21 cellular contexts compared by ENCODE assay signal in genomic region chr5:149996186-149996890, GRCh38. TPM values are rescaled to one million over a fixed set of nuclear protein-coding genes. Genes with fewer than 3 reads are reported as not detected.
DNase-seq lines count a peak whose midpoint lies in the region; ATAC-seq and TF ChIP-seq lines count a peak whose summit lies in the region.
"Had no signal": no experiment of that assay in that cellular context is flagged by ENCODE, and none has a peak within 500 bp of the region (broad histone marks: within the 10 kb centered on the region; RNA-seq: fewer than 3 reads in every experiment).

No MANE protein-coding gene starts in this region.

- no peaks in the 10 kb centered on the region for H3K9me3 Mint-ChIP-seq in activated naive CD4-positive, alpha-beta T cell treated with anti-CD3 and anti-CD28 coated beads, Interleukin-2, amount 50 U/mL, for 24 hours
- no peaks in the 10 kb centered on the region for H3K9me3 Mint-ChIP-seq in activated naive CD4-positive, alpha-beta T cell treated with anti-CD3 and anti-CD28 coated beads for 36 hours
- no peaks in the 10 kb centered on the region for H3K9me3 Mint-ChIP-seq in neural crest cell
- H3K9me3 Mint-ChIP-seq: CD4-positive, CD25-positive, alpha-beta regulatory T cell; IgD-negative memory B cell had no signal

- H3K27me3 ChIP-seq in tibial nerve (no peaks in the 10 kb centered on the region), lower lobe of right lung (ENCODE audit: low read depth) (no peaks in the 10 kb centered on the region)

- H3K36me3 Mint-ChIP-seq in activated naive CD4-positive, alpha-beta T cell treated with anti-CD3 and anti-CD28 coated beads, Interleukin-2, amount 50 U/mL, for 24 hours: peaks cover 9% of the 10 kb centered on the region
- H3K36me3 Mint-ChIP-seq in activated naive CD4-positive, alpha-beta T cell treated with anti-CD3 and anti-CD28 coated beads for 36 hours (ENCODE audit: low read depth): peaks cover 3% of the 10 kb centered on the region
- H3K36me3 Mint-ChIP-seq in neural crest cell (ENCODE audit: low read depth): peaks cover 6% of the 10 kb centered on the region

- H3K27ac Mint-ChIP-seq in activated naive CD4-positive, alpha-beta T cell treated with anti-CD3 and anti-CD28 coated beads, Interleukin-2, amount 50 U/mL, for 24 hours: peak overlapping the region; percentile 30
- no peak overlapping the region for H3K27ac Mint-ChIP-seq in activated naive CD4-positive, alpha-beta T cell treated with anti-CD3 and anti-CD28 coated beads for 36 hours
- H3K27ac Mint-ChIP-seq in neural crest cell (ENCODE audit: unreplicated experiment): peak overlapping the region; percentile 24
- H3K27ac Mint-ChIP-seq: CD4-positive, CD25-positive, alpha-beta regulatory T cell; IgD-negative memory B cell had no signal

- peaks cover 18% of the 10 kb centered on the region for H3K4me1 Mint-ChIP-seq in activated naive CD4-positive, alpha-beta T cell treated with anti-CD3 and anti-CD28 coated beads, Interleukin-2, amount 50 U/mL, for 24 hours
- peaks cover 14% of the 10 kb centered on the region for H3K4me1 Mint-ChIP-seq in activated naive CD4-positive, alpha-beta T cell treated with anti-CD3 and anti-CD28 coated beads for 36 hours (ENCODE audit: low read depth)
- peaks cover 40% of the 10 kb centered on the region for H3K4me1 Mint-ChIP-seq in neural crest cell

- ATAC-seq in HG03457 (IDR thresholded peaks at IDR 0.05; ENCODE audit: unreplicated experiment) (no peak), lower lobe of right lung (no peak)
- ATAC-seq: GM12878, PC-3 had no signal

- H3K4me1 ChIP-seq in tibial nerve: peaks cover 0 to 47% (median 6%) of the 10 kb centered on the region in 4 donors
- peaks cover 3% of the 10 kb centered on the region for H3K4me1 ChIP-seq in lower lobe of right lung

- TF ChIP-seq CTCF in neural crest cell (conservative IDR thresholded peaks at IDR 0.05) (no peak), tibial nerve (IDR thresholded peaks at IDR 0.05) (no peak), lower lobe of right lung (IDR thresholded peaks at IDR 0.05) (no peak)

- H3K4me3 Mint-ChIP-seq in activated naive CD4-positive, alpha-beta T cell treated with anti-CD3 and anti-CD28 coated beads, Interleukin-2, amount 50 U/mL, for 24 hours: no peak overlapping the region
- H3K4me3 Mint-ChIP-seq in activated naive CD4-positive, alpha-beta T cell treated with anti-CD3 and anti-CD28 coated beads for 36 hours: no peak overlapping the region
- H3K4me3 Mint-ChIP-seq in neural crest cell: peak overlapping the region; percentile 52

- no peak for TF ChIP-seq EP300 in tibial nerve (IDR thresholded peaks at IDR 0.05)

- no peak overlapping the region for H3K4me3 ChIP-seq in tibial nerve
- no peak overlapping the region for H3K4me3 ChIP-seq in lower lobe of right lung
- H3K4me3 ChIP-seq: GM12878 had no signal

- CTCF ChIA-PET in activated naive CD4-positive, alpha-beta T cell treated with anti-CD3 and anti-CD28 coated beads for 36 hours (lab: Charles Lee): interaction anchor here (0.7 to 1.1 kb wide), 2 partner anchors 136 to 144 kb away, joined by 4 to 5 read pairs; no protein-coding TSS in a partner anchor

- H3K27ac ChIP-seq in cingulate gyrus (ENCODE audit: low read depth, low read length) (peak overlapping the region; percentile 66), tibial nerve (peak overlapping the region; percentile 41 to 76 (median 65)), lower lobe of right lung (no peak overlapping the region)

- H3K9me3 ChIP-seq in tibial nerve: no peaks in the 10 kb centered on the region
- no peaks in the 10 kb centered on the region for H3K9me3 ChIP-seq in lower lobe of right lung

- DNase-seq in activated naive CD4-positive, alpha-beta T cell treated with anti-CD3 and anti-CD28 coated beads for 36 hours: no peak
- DNase-seq in neural crest cell (ENCODE audit: low read depth, low spot score) (no peak), tibial nerve (ENCODE audit: low spot score in 2 of 2) (no peak), NCI-H1417 (lab: John Stamatoyannopoulos, UW) (no peak), lower lobe of right lung (no peak)
- DNase-seq: 8988T; CD4-positive, CD25-positive, alpha-beta regulatory T cell; DMS79; HCEC 1CT; MV-4-11; NCI-H1436; NCI-H2081; NCI-H526; NK-92 treated with Interleukin-12 subunit alpha and Interleukin-12 subunit beta, amount 100 ng/mL, for 24 hours; PC-3 had no signal

- H3K36me3 ChIP-seq in tibial nerve (peaks cover 0 to 10% (median 0%) of the 10 kb centered on the region in 3 donors), lower lobe of right lung (peaks cover 11% of the 10 kb centered on the region)

- H3K27me3 Mint-ChIP-seq in activated naive CD4-positive, alpha-beta T cell treated with anti-CD3 and anti-CD28 coated beads, Interleukin-2, amount 50 U/mL, for 24 hours: no peaks in the 10 kb centered on the region
- no peaks in the 10 kb centered on the region for H3K27me3 Mint-ChIP-seq in activated naive CD4-positive, alpha-beta T cell treated with anti-CD3 and anti-CD28 coated beads for 36 hours (ENCODE audit: low read depth)
- no peaks in the 10 kb centered on the region for H3K27me3 Mint-ChIP-seq in neural crest cell (ENCODE audit: low read depth)
- H3K27me3 Mint-ChIP-seq: IgD-negative memory B cell had no signal

- intact Hi-C loops in activated naive CD4-positive, alpha-beta T cell treated with anti-CD3 and anti-CD28 coated beads for 36 hours (cut with micrococcal nuclease): no loop called here
- intact Hi-C loops in lower lobe of right lung (cut with DNase I): no loop called here

- TF ChIP-seq POLR2A in tibial nerve (IDR thresholded peaks at IDR 0.05): no peak

- 71 to 88% methylated on average over 7 of the region's 7 CpGs for WGBS in tibial nerve, 2 donors

RNA-seq across cellular contexts. Expression of gene TIGD6, which starts 4.1 kb away (rescaled TPM):
- 1 to 10 TPM; 2.6 to 2.7 TPM for total RNA-seq in activated naive CD4-positive, alpha-beta T cell treated with anti-CD3 and anti-CD28 coated beads for 36 hours
- total RNA-seq in neural crest cell (5.1 and 5.9 TPM in 2 replicates), tibial nerve (10 to 100 TPM in 1 of 4 donors, 1 to 10 TPM in 3; 6.7 to 14.4 (median 8.1) TPM), lower lobe of right lung (4.8 TPM)

RNA-seq across cellular contexts. Expression of gene HMGXB3, which starts 4.2 kb away (rescaled TPM):
- total RNA-seq in activated naive CD4-positive, alpha-beta T cell treated with anti-CD3 and anti-CD28 coated beads for 36 hours: 10 to 100 TPM; 24.3 to 26.8 TPM
- total RNA-seq in neural crest cell (40.4 and 44.4 TPM in 2 replicates), tibial nerve (10 to 100 TPM; 47.7 to 58.2 (median 55.3) TPM), lower lobe of right lung (28.3 TPM)

RNA-seq across cellular contexts. Expression of gene SLC26A2, which starts 35.8 kb away (rescaled TPM):
- 1 to 10 TPM; 3.5 to 3.7 TPM for total RNA-seq in activated naive CD4-positive, alpha-beta T cell treated with anti-CD3 and anti-CD28 coated beads for 36 hours
- total RNA-seq in neural crest cell (14.2 and 14.3 TPM in 2 replicates), tibial nerve (10 to 100 TPM; 10.2 to 17.9 (median 12.4) TPM), lower lobe of right lung (14.7 TPM)

RNA-seq across cellular contexts. Expression of gene PDE6A, which starts 51.7 kb away (rescaled TPM):
- not detected for total RNA-seq in activated naive CD4-positive, alpha-beta T cell treated with anti-CD3 and anti-CD28 coated beads for 36 hours
- total RNA-seq in neural crest cell (not detected in 2 replicates), tibial nerve (under 1 TPM in 1 of 4 donors, not detected in 3; 0.22 TPM), lower lobe of right lung (not detected)
- total RNA-seq: CD4-positive, CD25-positive, alpha-beta regulatory T cell; G401; GM12878; PC-3 had no signal
